25 cellular contexts compared by ENCODE assay signal in genomic region chr16:27806388-27806787, GRCh38.
"Had no signal": no experiment of that assay in that cellular context is flagged by ENCODE, and none has a peak within 500 bp of the region (broad histone marks: within the 10 kb centered on the region; RNA-seq: fewer than 3 reads in every experiment).

No MANE protein-coding gene starts in this region.

- H3K27me3 ChIP-seq: colonic mucosa, foreskin keratinocyte had no signal

- H3K27ac ChIP-seq: colonic mucosa, epithelial cell of prostate, esophagus muscularis mucosa, foreskin keratinocyte, gastroesophageal sphincter, heart left ventricle, hepatocyte, left lung, lower lobe of right lung had no signal

- H3K9me3 ChIP-seq: colonic mucosa, lower lobe of right lung, mucosa of descending colon had no signal

- H3K36me3 Mint-ChIP-seq: immature natural killer cell, mesothelial cell of epicardium had no signal

- DNase-seq: cerebellar nuclear complex; colonic mucosa; cortex of kidney; effector CD8-positive, alpha-beta T cell; effector memory CD8-positive, alpha-beta T cell; endodermal cell; foreskin keratinocyte; heart left ventricle; hypothalamus; immature natural killer cell; islet precursor cell; left cardiac atrium; left lung; left ventricle myocardium superior; lower lobe of right lung; mesenchymal stem cell; mucosa of descending colon had no signal

- H3K27ac Mint-ChIP-seq: dendritic cell treated with granulocyte-macrophage colony-stimulating factor and Interleukin-4, amounts not matched to agents 40 ng/mL and 50 ng/mL, for 4 days; effector memory CD8-positive, alpha-beta T cell; endodermal cell; immature natural killer cell; mesothelial cell of epicardium had no signal

- H3K4me3 ChIP-seq: colonic mucosa, esophagus muscularis mucosa, gastroesophageal sphincter, heart left ventricle, hepatocyte, left lung, lower lobe of right lung, mucosa of descending colon had no signal

- H3K36me3 ChIP-seq: colonic mucosa, esophagus muscularis mucosa, gastroesophageal sphincter, heart left ventricle, left lung, lower lobe of right lung had no signal

- FAIRE-seq: endometrium, frontal cortex had no signal

- H3K4me1 Mint-ChIP-seq: mesothelial cell of epicardium had no signal

- H3K4me3 Mint-ChIP-seq: dendritic cell treated with granulocyte-macrophage colony-stimulating factor and Interleukin-4, amounts not matched to agents 40 ng/mL and 50 ng/mL, for 4 days; effector memory CD8-positive, alpha-beta T cell; endodermal cell; immature natural killer cell; mesothelial cell of epicardium had no signal

- H3K9me3 Mint-ChIP-seq: dendritic cell treated with granulocyte-macrophage colony-stimulating factor and Interleukin-4, amounts not matched to agents 40 ng/mL and 50 ng/mL, for 4 days; effector memory CD8-positive, alpha-beta T cell; endodermal cell had no signal

- H3K4me1 ChIP-seq: colonic mucosa, esophagus muscularis mucosa, foreskin keratinocyte, gastroesophageal sphincter, heart left ventricle, left lung, lower lobe of right lung had no signal

- ATAC-seq: effector memory CD8-positive, alpha-beta T cell; foreskin keratinocyte; gastroesophageal sphincter; heart left ventricle; left cardiac atrium; left lung; left ventricle myocardium superior; lower lobe of right lung; mucosa of descending colon had no signal
